In the genomic region with DNA sequence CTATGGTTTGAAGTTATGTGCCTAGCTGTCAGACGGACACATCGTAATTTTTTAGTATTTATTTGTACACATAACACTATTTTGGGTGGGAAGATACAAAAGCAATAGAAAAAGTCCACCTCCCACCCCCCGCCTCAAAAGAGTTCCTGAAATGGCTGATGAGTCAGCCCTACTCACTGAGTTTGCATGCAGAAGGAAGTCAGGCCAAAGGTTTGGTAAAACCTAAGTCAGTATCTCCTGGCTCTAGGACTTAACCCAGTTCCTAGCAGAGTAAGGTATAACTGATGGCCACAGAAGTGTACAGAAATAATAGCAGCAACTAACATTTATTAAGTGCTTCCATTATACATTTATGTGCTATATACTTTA, we compare ENCODE assay signal across 11 cellular contexts. TPM values are rescaled to one million over a fixed set of nuclear protein-coding genes. Genes with fewer than 3 reads are reported as not detected.
A peak's percentile ranks its signal among the peaks of the same experiment; 100 is the strongest.
DNase-seq lines count a peak whose midpoint lies in the region; ATAC-seq and TF ChIP-seq lines count a peak whose summit lies in the region.
"Had no signal": no experiment of that assay in that cellular context is flagged by ENCODE, and none has a peak within 500 bp of the region (broad histone marks: within the 10 kb centered on the region; RNA-seq: fewer than 3 reads in every experiment).

No MANE protein-coding gene starts in this region.

- no peaks in the 10 kb centered on the region for H3K36me3 Mint-ChIP-seq in CD14-positive monocyte
- H3K36me3 Mint-ChIP-seq in activated B cell treated with CpG ODN at 0.5 μM for 24 hours (ENCODE audit: low read depth), result peaks cover 3% of the 10 kb centered on the region

- no peaks in the 10 kb centered on the region for H4K20me1 ChIP-seq in GM23248 (ENCODE audit: insufficient read depth)

- no peak overlapping the region for H3K9ac ChIP-seq in GM23248

- H3K27me3 ChIP-seq in GM23248 (replicated peaks; ENCODE audit: insufficient read depth) (no peaks in the 10 kb centered on the region), foreskin keratinocyte (no peaks in the 10 kb centered on the region)
- H3K27me3 ChIP-seq: suprapubic skin had no signal

- H3F3A ChIP-seq in GM23248 (ENCODE audit: insufficient read depth), result peaks cover 32% of the 10 kb centered on the region

- intact Hi-C loops in CD14-positive monocyte (cut with micrococcal nuclease) (loop anchor here (10.0 kb wide), 3 partner anchors 50 to 120 kb away; partner anchors contain the start of gene MSMO1 (in 2 of the 2)), activated B cell treated with CpG ODN at 0.5 μM for 24 hours (cut with micrococcal nuclease) (loop anchor here (10.0 kb wide), 1 partner anchor 50 kb away; no protein-coding TSS in a partner anchor)

- CTCF ChIA-PET in activated B cell treated with CpG ODN at 0.5 μM for 24 hours (lab: Charles Lee), result no interaction called here

- POLR2A ChIA-PET in activated B cell treated with CpG ODN at 0.5 μM for 24 hours (lab: Charles Lee), result no interaction called here

- H3K9me3 Mint-ChIP-seq in CD14-positive monocyte (no peaks in the 10 kb centered on the region), activated B cell treated with CpG ODN at 0.5 μM for 24 hours (no peaks in the 10 kb centered on the region)

- no peaks in the 10 kb centered on the region for H3K9me3 ChIP-seq in GM23248 (ENCODE audit: low read depth)
- H3K9me3 ChIP-seq: suprapubic skin had no signal

- no peaks in the 10 kb centered on the region for H3K9me2 ChIP-seq in GM23248 (ENCODE audit: insufficient read depth)

- H3K79me2 ChIP-seq in GM23248 (ENCODE audit: insufficient read depth), result peaks cover 17% of the 10 kb centered on the region

- ATAC-seq in activated B cell treated with CpG ODN at 0.5 μM for 24 hours (ENCODE audit: low read depth) (no peak), foreskin keratinocyte (peak; percentile 35), HG03457 (IDR thresholded peaks at IDR 0.05; ENCODE audit: unreplicated experiment) (no peak), GM21825 (IDR thresholded peaks at IDR 0.05; ENCODE audit: unreplicated experiment) (no peak)

- H3K27me3 Mint-ChIP-seq in CD14-positive monocyte (ENCODE audit: low read depth in 3 of 3), result peaks cover 0 to 6% (median 0%) of the 10 kb centered on the region in 3 donors
- no peaks in the 10 kb centered on the region for H3K27me3 Mint-ChIP-seq in activated B cell treated with CpG ODN at 0.5 μM for 24 hours

- H3K27ac ChIP-seq in GM23248, result peak overlapping the region; percentile 35
- no peak overlapping the region for H3K27ac ChIP-seq in foreskin keratinocyte
- H3K27ac ChIP-seq: suprapubic skin had no signal

- TF ChIP-seq CTCF in CD14-positive monocyte (IDR thresholded peaks at IDR 0.05) (no peak), activated B cell treated with CpG ODN at 0.5 μM for 24 hours (IDR thresholded peaks at IDR 0.05) (no peak), foreskin keratinocyte (conservative IDR thresholded peaks at IDR 0.05) (no peak)

- no peak overlapping the region for H3K4me3 ChIP-seq in GM23248
- H3K4me3 ChIP-seq: suprapubic skin had no signal

- peak overlapping the region; percentile 65 to 92 (median 90) for H3K27ac Mint-ChIP-seq in CD14-positive monocyte
- peak overlapping the region; percentile 3 for H3K27ac Mint-ChIP-seq in activated B cell treated with CpG ODN at 0.5 μM for 24 hours

- H3K4me1 Mint-ChIP-seq in CD14-positive monocyte (peaks cover 46% of the 10 kb centered on the region), activated B cell treated with CpG ODN at 0.5 μM for 24 hours (peaks cover 43% of the 10 kb centered on the region)

- H3K4me3 Mint-ChIP-seq in CD14-positive monocyte (peak overlapping the region in 1 of 2 donors; percentile 65), activated B cell treated with CpG ODN at 0.5 μM for 24 hours (no peak overlapping the region)

- H3K4me1 ChIP-seq in GM23248 (ENCODE audit: insufficient read depth) (peaks cover 38% of the 10 kb centered on the region), foreskin keratinocyte (peaks cover 19% of the 10 kb centered on the region)

- H3K36me3 ChIP-seq in GM23248 (ENCODE audit: low read depth), result no peaks in the 10 kb centered on the region
- H3K36me3 ChIP-seq: suprapubic skin had no signal

- in situ Hi-C loops in GM23248 (cut with MboI), result no loop called here

- H3K4me2 ChIP-seq in GM23248 (ENCODE audit: unreplicated experiment), result peak overlapping the region; percentile 15

- DNase-seq in CD14-positive monocyte (ENCODE audit: low spot score) (peak; percentile 51), GM23248 (peak; percentile 73), activated B cell treated with CpG ODN at 0.5 μM for 24 hours (no peak), foreskin keratinocyte (peak in 1 of 2 donors; percentile 40), SW480 (ENCODE audit: low spot score) (no peak)
- DNase-seq in activated CD4-positive, CD25-positive, alpha-beta regulatory T cell (lab: John Stamatoyannopoulos, UW), result no peak
- DNase-seq: NCI-H1105, small intestine had no signal

- no peak overlapping the region for H2AFZ ChIP-seq in GM23248

- WGBS in GM23248 (ENCODE audit: low coverage in 1 of 2, low lambda C conversion rate in 2 of 2, missing lambda C conversion rate in 2 of 2), 2 experiments, result 51 to 52% methylated on average over 3 of the region's 3 CpGs

RNA-seq across cellular contexts. Expression of gene KLHL2, which starts 2.9 kb away (rescaled TPM):
- polyA plus RNA-seq in CD14-positive monocyte (10 to 100 TPM in 1 of 2 donors, 1 to 10 TPM in 1; 6.9 to 11.1 TPM), GM23248 (2016; fragmentation: Nextera tagmentation; extraction: Ambion mirVana) (10.9 and 11.0 TPM in 2 replicates), foreskin keratinocyte (5.2 and 7.4 TPM in 2 replicates)
- 14.8 and 20.2 TPM in 2 replicates for total RNA-seq in GM23248 (2014; rRNA removed; shearing (Covaris generic))
- total RNA-seq in activated B cell treated with CpG ODN at 0.5 μM for 24 hours (21.5 and 21.9 TPM in 2 replicates), foreskin keratinocyte (14.0 and 16.7 TPM in 2 replicates)

Comparison
In these comparisons a context has a peak if more than half of its experiments do, and no peak if none do; other contexts are left out.
1. DNase-seq: peak in CD14-positive monocyte (single experiment) and GM23248 (single experiment); none in activated B cell treated with CpG ODN at 0.5 μM for 24 hours (single experiment), activated CD4-positive, CD25-positive, alpha-beta regulatory T cell (0 of 4) and SW480 (single experiment).